1 cellular context compared by ENCODE assay signal in the genomic region with DNA sequence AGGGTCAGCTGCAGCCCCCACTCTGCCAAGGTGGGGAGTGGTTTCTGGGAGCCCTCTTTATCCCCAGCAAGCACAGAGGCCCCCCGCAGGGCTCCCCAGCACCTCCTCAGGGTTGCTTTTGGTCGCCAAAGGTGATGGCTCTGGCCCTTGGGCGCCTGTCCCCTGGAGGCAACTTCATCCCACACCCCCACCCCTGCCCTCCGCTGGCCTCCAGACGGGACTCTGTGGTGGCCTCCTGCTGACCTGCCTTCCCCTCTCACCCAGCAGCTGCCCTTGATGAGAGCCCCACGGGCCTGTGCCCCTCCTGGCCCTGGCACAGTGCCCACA.
TF ChIP-seq lines count a peak whose summit lies in the region.

No MANE protein-coding gene starts in this region.

TF ChIP-seq in H1, 55 proteins besides CTCF, POLR2A, EP300 and RAD21:
- no peak for TF ChIP-seq CHD2 (IDR thresholded peaks at IDR 0.05; ENCODE audit: low read length)
- no peak for TF ChIP-seq ASH2L (IDR thresholded peaks at IDR 0.05; ENCODE audit: low read length)
- no peak for TF ChIP-seq JUND (IDR thresholded peaks at IDR 0.05; ENCODE audit: low read length)
- no peak for TF ChIP-seq RFX5 (IDR thresholded peaks at IDR 0.05; ENCODE audit: borderline replicate concordance, low read depth, low read length)
- no peak for TF ChIP-seq RXRA (IDR thresholded peaks at IDR 0.05; ENCODE audit: insufficient read depth, low read depth, low read length)
- TF ChIP-seq BRCA1 (IDR thresholded peaks at IDR 0.05; ENCODE audit: low read depth, low read length), result no peak
